In genomic region chr12:62146323-62146722, GRCh38 we compare ENCODE assay signal across 24 cellular contexts.
"Had no signal": no experiment of that assay in that cellular context is flagged by ENCODE, and none has a peak within 500 bp of the region (broad histone marks: within the 10 kb centered on the region; RNA-seq: fewer than 3 reads in every experiment).

No MANE protein-coding gene starts in this region.

- H3K4me3 ChIP-seq: colonic mucosa, left ventricle myocardium inferior, mucosa of descending colon, ovary, psoas muscle, right lobe of liver, stomach had no signal

- H3K9me3 Mint-ChIP-seq: activated CD4-positive, alpha-beta T cell treated with anti-CD3 and anti-CD28 coated beads, Interleukin-2, amount 10 ng/mL, durations not matched to agents 7 days and 5 days; activated naive CD4-positive, alpha-beta T cell treated with anti-CD3 and anti-CD28 coated beads, Interleukin-2, amount 10 ng/mL, durations not matched to agents 7 days and 5 days; central memory CD8-positive, alpha-beta T cell; memory B cell had no signal

- H3K27me3 ChIP-seq: brain microvascular endothelial cell, colonic mucosa, ovary, right lobe of liver, stomach had no signal

- H3K36me3 ChIP-seq: brain microvascular endothelial cell, colonic mucosa, left ventricle myocardium inferior, ovary, right lobe of liver, stomach had no signal

- ATAC-seq: activated CD4-positive, CD25-positive, alpha-beta regulatory T cell treated with anti-CD3 and anti-CD28 coated beads, Interleukin-2, amount 50 U/mL, for 24 hours; activated CD8-positive, alpha-beta T cell treated with anti-CD3 and anti-CD28 coated beads, Interleukin-2, amount 10 ng/mL, durations not matched to agents 7 days and 5 days; activated T-cell treated with anti-CD3 and anti-CD28 coated beads, Interleukin-2, amount 50 U/mL, for 4 hours; mucosa of descending colon; psoas muscle; right lobe of liver had no signal

- H3K27ac ChIP-seq: brain microvascular endothelial cell, colonic mucosa, left ventricle myocardium inferior, ovary, psoas muscle, right lobe of liver, stomach had no signal

- H3K9me3 ChIP-seq: colonic mucosa, mucosa of descending colon, ovary, psoas muscle, right lobe of liver, stomach had no signal

- H3K4me1 ChIP-seq: colonic mucosa, left ventricle myocardium inferior, psoas muscle, right lobe of liver, stomach had no signal

- H3K27ac Mint-ChIP-seq: activated CD4-positive, alpha-beta T cell treated with anti-CD3 and anti-CD28 coated beads, Interleukin-2, amount 10 ng/mL, durations not matched to agents 7 days and 5 days; activated CD8-positive, alpha-beta T cell treated with anti-CD3 and anti-CD28 coated beads, Interleukin-2, amount 10 ng/mL, durations not matched to agents 7 days and 5 days; activated naive CD4-positive, alpha-beta T cell treated with anti-CD3 and anti-CD28 coated beads, Interleukin-2, amount 10 ng/mL, durations not matched to agents 7 days and 5 days; memory B cell; naive B cell had no signal

- H3K36me3 Mint-ChIP-seq: activated naive CD4-positive, alpha-beta T cell treated with anti-CD3 and anti-CD28 coated beads, Interleukin-2, amount 10 ng/mL, durations not matched to agents 7 days and 5 days; memory B cell; naive B cell had no signal

- DNase-seq: activated CD4-positive, alpha-beta T cell treated with anti-CD3 and anti-CD28 coated beads, Interleukin-2, amount 10 ng/mL, durations not matched to agents 7 days and 5 days; activated CD8-positive, alpha-beta T cell treated with anti-CD3 and anti-CD28 coated beads, Interleukin-2, amount 10 ng/mL, durations not matched to agents 7 days and 5 days; activated naive CD4-positive, alpha-beta T cell treated with anti-CD3 and anti-CD28 coated beads, Interleukin-2, amount 10 ng/mL, durations not matched to agents 7 days and 5 days; activated T-cell treated with anti-CD3 and anti-CD28 coated beads, Interleukin-2, amount 50 U/mL, for 4 hours; aorta; brain microvascular endothelial cell; colonic mucosa; foreskin melanocyte; kidney; left ventricle myocardium inferior; mucosa of descending colon; naive B cell; ovary; psoas muscle; right lobe of liver; small intestine; stimulated activated CD4-positive, alpha-beta T cell treated with anti-CD3 and anti-CD28 coated beads, Interleukin-15, amount 100 ng/mL, for 24 hours; stimulated activated CD4-positive, alpha-beta T cell treated with anti-CD3 and anti-CD28 coated beads, Interleukin-2, amount 100 ng/mL, for 48 hours; stomach; T1000; trophoblast cell had no signal
